Comparison of ENCODE assay signal across 19 cellular contexts in the genomic region with DNA sequence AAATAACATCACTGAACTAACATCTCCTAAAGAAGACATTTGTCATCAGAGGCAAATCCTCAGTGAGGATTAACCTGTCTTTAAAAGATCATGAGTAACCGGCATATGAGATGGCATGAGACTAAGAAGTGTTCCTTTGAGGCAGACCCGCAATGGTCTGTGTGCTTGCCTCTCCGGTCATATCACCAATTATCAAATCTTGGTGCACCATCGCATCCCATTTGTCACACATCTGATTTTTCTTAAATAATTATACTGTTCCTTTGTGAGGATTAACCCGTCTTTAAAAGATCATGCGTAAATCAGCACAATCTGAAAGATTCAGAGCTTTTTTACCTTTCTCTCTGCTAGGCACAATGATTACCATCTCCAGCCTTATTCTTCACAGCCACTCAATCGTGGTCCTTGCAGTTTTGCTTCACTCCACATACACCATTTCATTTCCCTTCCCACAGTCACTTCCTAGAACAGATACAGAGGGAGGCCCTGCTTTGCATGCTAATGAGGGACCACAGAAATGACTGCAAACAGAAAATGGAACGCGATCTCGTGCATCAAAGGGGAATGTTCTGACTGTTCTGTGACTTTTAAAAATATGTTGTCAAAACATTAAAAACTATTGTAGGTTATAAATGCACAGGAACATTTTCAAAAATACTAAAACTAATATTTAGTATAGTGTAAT. TPM values are rescaled to one million over a fixed set of nuclear protein-coding genes. Genes with fewer than 3 reads are reported as not detected.
A peak's percentile ranks its signal among the peaks of the same experiment; 100 is the strongest.
DNase-seq lines count a peak whose midpoint lies in the region; ATAC-seq and TF ChIP-seq lines count a peak whose summit lies in the region.
"Not testable (repeated sequence)": the region's sequence is repeated elsewhere in the genome, so short reads cannot be mapped to it uniquely, and the experiment has no call there.
"Had no signal": no experiment of that assay in that cellular context is flagged by ENCODE, and none has a peak within 500 bp of the region (broad histone marks: within the 10 kb centered on the region; RNA-seq: fewer than 3 reads in every experiment).

No MANE protein-coding gene starts in this region.

- not testable (repeated sequence) for H3K9me2 ChIP-seq in DOHH2 (replicated peaks; ENCODE audit: control insufficient read depth, low read length)

- ATAC-seq in GM18870 (IDR thresholded peaks at IDR 0.05; ENCODE audit: unreplicated experiment): peak; percentile 97
- peak; percentile 83 for ATAC-seq in GM19463 (IDR thresholded peaks at IDR 0.05; ENCODE audit: unreplicated experiment)
- peak; percentile 91 for ATAC-seq in GM21786 (IDR thresholded peaks at IDR 0.05; ENCODE audit: unreplicated experiment)
- ATAC-seq in HG02885 (IDR thresholded peaks at IDR 0.05; ENCODE audit: poor library complexity, unreplicated experiment): peak; percentile 98
- peak; percentile 91 for ATAC-seq in HG03280 (IDR thresholded peaks at IDR 0.05; ENCODE audit: unreplicated experiment)
- ATAC-seq in activated naive CD4-positive, alpha-beta T cell treated with anti-CD3 and anti-CD28 coated beads, Interleukin-2, amount 50 U/mL, for 72 hours: peak; percentile 73 to 98

- not testable (repeated sequence) for H3K36me3 Mint-ChIP-seq in activated naive CD4-positive, alpha-beta T cell treated with anti-CD3 and anti-CD28 coated beads, Interleukin-2, amount 50 U/mL, for 72 hours

- not testable (repeated sequence) for H3K4me1 ChIP-seq in DOHH2 (ENCODE audit: control insufficient read depth, low read length)

- H3K4me3 ChIP-seq in DOHH2 (ENCODE audit: low read length): not testable (repeated sequence)

- not testable (repeated sequence) for H3K27me3 ChIP-seq in DOHH2 (ENCODE audit: control insufficient read depth, low read length)

- peak overlapping the region; percentile 37 for H3K4me2 ChIP-seq in DOHH2 (ENCODE audit: low read length)

- H3K27ac Mint-ChIP-seq in activated naive CD4-positive, alpha-beta T cell treated with anti-CD3 and anti-CD28 coated beads, Interleukin-2, amount 50 U/mL, for 72 hours: not testable (repeated sequence)

- not testable (repeated sequence) for H4K20me1 ChIP-seq in DOHH2 (ENCODE audit: control insufficient read depth, insufficient read depth, low read depth, low read length)

- not testable (repeated sequence) for H3F3A ChIP-seq in DOHH2 (ENCODE audit: control insufficient read depth, insufficient read depth)

- H3K36me3 ChIP-seq in DOHH2 (ENCODE audit: control insufficient read depth, low read length): not testable (repeated sequence)

- not testable (repeated sequence) for H3K27ac ChIP-seq in DOHH2 (ENCODE audit: low read depth, low read length)

- not testable (repeated sequence) for H3K9me3 Mint-ChIP-seq in activated naive CD4-positive, alpha-beta T cell treated with anti-CD3 and anti-CD28 coated beads, Interleukin-2, amount 50 U/mL, for 72 hours

- H3K79me2 ChIP-seq in DOHH2 (ENCODE audit: control insufficient read depth, low read length): not testable (repeated sequence)

- H3K9me3 ChIP-seq in DOHH2 (ENCODE audit: control insufficient read depth, insufficient read depth, low read length): not testable (repeated sequence)

- DNase-seq in NCI-H526 treated with DMSO at 0.1 percent for 48 hours (lab: John Stamatoyannopoulos, UW): peak; percentile 18
- DNase-seq in activated naive CD4-positive, alpha-beta T cell treated with anti-CD3 and anti-CD28 coated beads, Interleukin-2, amount 50 U/mL, for 72 hours (ENCODE audit: low spot score in 2 of 2): not testable (repeated sequence)

- not testable (repeated sequence) for TF ChIP-seq CTCF in DOHH2 (IDR thresholded peaks at IDR 0.05; ENCODE audit: low read depth, low read length, poor library complexity, severe bottlenecking)

RNA-seq across cellular contexts. Expression of a gene that starts 24.5 kb away (rescaled TPM):
- total RNA-seq in activated naive CD4-positive, alpha-beta T cell treated with anti-CD3 and anti-CD28 coated beads, Interleukin-2, amount 50 U/mL, for 72 hours: not detected
- total RNA-seq: activated CD4-positive, alpha-beta T cell treated with anti-CD3 and anti-CD28 coated beads, Interleukin-2, amount 10 ng/mL, durations not matched to agents 7 days and 5 days; CD4-positive, alpha-beta memory T cell; G401; GM23248; HepG2; lung microvascular endothelial cell; neural crest cell; progenitor cell of endocrine pancreas; subcutaneous adipose tissue; T-helper 17 cell; upper lobe of left lung had no signal

RNA-seq across cellular contexts. Expression of a gene that starts 40.8 kb away (rescaled TPM):
- 100 to 1,000 TPM in 1 of 2 donors, 10 to 100 TPM in 1; 71.2 to 162 TPM for total RNA-seq in activated naive CD4-positive, alpha-beta T cell treated with anti-CD3 and anti-CD28 coated beads, Interleukin-2, amount 50 U/mL, for 72 hours
